8 cellular contexts compared by ENCODE assay signal in the genomic region with DNA sequence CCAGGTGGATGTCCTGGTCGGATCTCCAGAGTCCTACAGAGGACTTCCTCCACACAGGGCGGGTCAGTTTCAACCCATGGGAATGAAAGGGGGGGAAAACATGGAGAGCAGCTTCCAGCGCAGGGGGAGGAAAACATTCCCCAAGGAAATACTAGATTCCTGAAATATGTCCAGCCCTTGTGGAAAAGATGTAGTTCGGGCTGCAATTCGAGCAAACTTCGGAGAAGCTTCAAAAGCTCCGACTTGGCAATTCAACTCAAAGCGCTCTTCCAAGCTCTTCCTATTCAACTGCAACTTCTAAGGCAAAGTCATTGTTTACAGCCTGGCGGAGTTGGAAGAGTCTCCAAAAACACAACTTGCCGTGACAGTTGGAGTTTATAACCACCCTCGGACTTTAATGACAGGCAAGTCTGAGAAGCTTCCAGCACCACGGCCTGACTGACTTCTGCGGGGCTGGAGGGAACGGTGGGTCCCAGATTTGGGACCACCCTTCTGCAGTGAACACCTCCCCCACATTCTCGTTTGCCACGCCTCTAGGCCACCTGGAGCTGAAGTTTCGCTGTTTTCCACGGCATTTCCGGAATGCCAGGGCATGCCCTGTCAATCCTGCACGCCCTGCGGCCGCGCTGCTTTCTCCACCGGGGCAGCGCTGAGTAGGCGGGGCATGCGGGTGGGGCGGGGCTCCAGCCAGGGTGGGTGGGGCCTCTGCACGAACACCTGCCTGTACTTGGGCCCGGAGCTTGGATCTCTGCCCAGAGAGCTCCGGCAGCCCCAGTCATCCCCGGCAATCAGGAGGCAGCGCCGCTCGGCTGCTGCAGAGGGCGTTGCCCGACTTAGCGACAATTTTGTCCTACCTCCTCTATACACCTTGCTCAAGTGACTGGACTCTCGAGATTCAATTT. TPM values are rescaled to one million over a fixed set of nuclear protein-coding genes. Genes with fewer than 3 reads are reported as not detected.
DNase-seq lines count a peak whose midpoint lies in the region; ATAC-seq and TF ChIP-seq lines count a peak whose summit lies in the region.

No MANE protein-coding gene starts in this region.

- no peaks in the 10 kb centered on the region for H3K27me3 ChIP-seq in SJCRH30
- no peaks in the 10 kb centered on the region for H3K27me3 ChIP-seq in gastrocnemius medialis

- intact Hi-C loops in left ventricle myocardium superior (cut with micrococcal nuclease) (no loop called here), gastrocnemius medialis (cut with DNase I; ENCODE audit: low total_unique reads) (loop anchor here (1.0 to 5.0 kb wide), 4 partner anchors 158 to 356 kb away; a partner anchor contains a TSS)

- no peaks in the 10 kb centered on the region for H3K36me3 Mint-ChIP-seq in activated naive CD4-positive, alpha-beta T cell treated with anti-CD3 and anti-CD28 coated beads, Interleukin-2, amount 50 U/mL, for 72 hours

- no peak for TF ChIP-seq POLR2A in gastrocnemius medialis (IDR thresholded peaks at IDR 0.05)

- peak overlapping the region in 1 of 2 donors; percentile 65 for H3K27ac Mint-ChIP-seq in activated naive CD4-positive, alpha-beta T cell treated with anti-CD3 and anti-CD28 coated beads, Interleukin-2, amount 50 U/mL, for 72 hours

- TF ChIP-seq CTCF in gastrocnemius medialis (IDR thresholded peaks at IDR 0.05 in 4 of 5, conservative IDR thresholded peaks at IDR 0.05 in 1 of 5) = peak; percentile 45 to 84 (median 56)

- peak overlapping the region; percentile 30 for H3K4me3 ChIP-seq in Jurkat, Clone E6-1 (ENCODE audit: low read length)
- no peak overlapping the region for H3K4me3 ChIP-seq in SJCRH30
- H3K4me3 ChIP-seq in gastrocnemius medialis = peak overlapping the region; percentile 54 to 70 (median 60)

- ATAC-seq in GM21717 (IDR thresholded peaks at IDR 0.05; ENCODE audit: unreplicated experiment) (peak; percentile 97), left ventricle myocardium superior (peak; percentile 99), gastrocnemius medialis (peak; percentile 91 to 93), HG02840 (IDR thresholded peaks at IDR 0.05; ENCODE audit: low FRiP score, unreplicated experiment) (no peak)
- ATAC-seq in activated naive CD4-positive, alpha-beta T cell treated with anti-CD3 and anti-CD28 coated beads, Interleukin-2, amount 50 U/mL, for 72 hours = peak; percentile 98

- no peaks in the 10 kb centered on the region for H3K9me3 Mint-ChIP-seq in activated naive CD4-positive, alpha-beta T cell treated with anti-CD3 and anti-CD28 coated beads, Interleukin-2, amount 50 U/mL, for 72 hours

- in situ Hi-C loops in gastrocnemius medialis (cut with MboI; ENCODE audit: low sequenced_read_pairs in 4 of 4) = loop anchor here in 3 of 4 donors (25.0 kb wide), 2 partner anchors 206 to 406 kb away; no protein-coding TSS in a partner anchor

- H3K36me3 ChIP-seq in SJCRH30 = no peaks in the 10 kb centered on the region
- no peaks in the 10 kb centered on the region for H3K36me3 ChIP-seq in gastrocnemius medialis

- H3K4me1 ChIP-seq in SJCRH30 (no peaks in the 10 kb centered on the region), gastrocnemius medialis (peaks cover 7 to 8% of the 10 kb centered on the region in 2 donors)

- DNase-seq in DMS53 (lab: John Stamatoyannopoulos, UW) = peak; percentile 99
- peak; percentile 75 for DNase-seq in Jurkat, Clone E6-1 (ENCODE audit: low read depth, low spot score)
- peak; percentile 4 to 19 for DNase-seq in SJCRH30
- peak; percentile 71 to 78 for DNase-seq in activated naive CD4-positive, alpha-beta T cell treated with anti-CD3 and anti-CD28 coated beads, Interleukin-2, amount 50 U/mL, for 72 hours (ENCODE audit: low spot score in 2 of 2)
- DNase-seq in left ventricle myocardium superior = peak; percentile 88
- peak; percentile 76 to 91 for DNase-seq in gastrocnemius medialis

- no peak overlapping the region for H3K27ac ChIP-seq in SJCRH30
- H3K27ac ChIP-seq in gastrocnemius medialis = peak overlapping the region; percentile 22 to 71 (median 52)

- no peaks in the 10 kb centered on the region for H3K9me3 ChIP-seq in SJCRH30 (replicated peaks)
- no peaks in the 10 kb centered on the region for H3K9me3 ChIP-seq in gastrocnemius medialis

RNA-seq across cellular contexts. Expression of a gene that starts 49.0 kb away (rescaled TPM):
- polyA plus RNA-seq in Jurkat, Clone E6-1 (2012; ENCODE audit: insufficient read depth, insufficient read length) = 3.5 TPM
- 0.08 TPM in 1 of 2 replicates, not detected in the other for total RNA-seq in SJCRH30 (2014; rRNA removed; shearing (Covaris generic))
- total RNA-seq in activated naive CD4-positive, alpha-beta T cell treated with anti-CD3 and anti-CD28 coated beads, Interleukin-2, amount 50 U/mL, for 72 hours = 100 to 1,000 TPM; 131 to 355 TPM
- total RNA-seq in left ventricle myocardium superior (8.2 TPM), gastrocnemius medialis (1 to 10 TPM; 1.7 to 2.5 (median 2.0) TPM)

Comparison
In these comparisons a context has a peak if more than half of its experiments do, and no peak if none do; other contexts are left out.
1. DNase-seq: peak in every context shown above with its lines; median percentile 99 in DMS53; 88 in left ventricle myocardium superior; 84 in gastrocnemius medialis; 75 in Jurkat, Clone E6-1; 74 in activated naive CD4-positive, alpha-beta T cell treated with anti-CD3 and anti-CD28 coated beads, Interleukin-2, amount 50 U/mL, for 72 hours; 12 in SJCRH30.
2. RNA of a gene that starts 49.0 kb away (total RNA-seq): 131 to 355 TPM in activated naive CD4-positive, alpha-beta T cell treated with anti-CD3 and anti-CD28 coated beads, Interleukin-2, amount 50 U/mL, for 72 hours; 8.2 TPM in left ventricle myocardium superior (single experiment), 1.7 to 2.5 TPM in gastrocnemius medialis and 0.08 TPM in SJCRH30; every median in the first group is over 10 times any median in the second.